1 cellular context compared by ENCODE assay signal in genomic region chr22:39010946-39011625, GRCh38.
TF ChIP-seq lines count a peak whose summit lies in the region.

No MANE protein-coding gene starts in this region.

TF ChIP-seq in K562, 482 proteins besides CTCF, POLR2A, EP300 and RAD21:
- peak; percentile 77 for TF ChIP-seq EGR1 (conservative IDR thresholded peaks at IDR 0.05)
- TF ChIP-seq KHSRP (IDR thresholded peaks at IDR 0.05): no peak
- no peak for TF ChIP-seq ZNF609 (CRISPR knock-in tag; IDR thresholded peaks at IDR 0.05; ENCODE audit: borderline replicate concordance)
